ENCODE assay signal across 22 cellular contexts in the genomic region with DNA sequence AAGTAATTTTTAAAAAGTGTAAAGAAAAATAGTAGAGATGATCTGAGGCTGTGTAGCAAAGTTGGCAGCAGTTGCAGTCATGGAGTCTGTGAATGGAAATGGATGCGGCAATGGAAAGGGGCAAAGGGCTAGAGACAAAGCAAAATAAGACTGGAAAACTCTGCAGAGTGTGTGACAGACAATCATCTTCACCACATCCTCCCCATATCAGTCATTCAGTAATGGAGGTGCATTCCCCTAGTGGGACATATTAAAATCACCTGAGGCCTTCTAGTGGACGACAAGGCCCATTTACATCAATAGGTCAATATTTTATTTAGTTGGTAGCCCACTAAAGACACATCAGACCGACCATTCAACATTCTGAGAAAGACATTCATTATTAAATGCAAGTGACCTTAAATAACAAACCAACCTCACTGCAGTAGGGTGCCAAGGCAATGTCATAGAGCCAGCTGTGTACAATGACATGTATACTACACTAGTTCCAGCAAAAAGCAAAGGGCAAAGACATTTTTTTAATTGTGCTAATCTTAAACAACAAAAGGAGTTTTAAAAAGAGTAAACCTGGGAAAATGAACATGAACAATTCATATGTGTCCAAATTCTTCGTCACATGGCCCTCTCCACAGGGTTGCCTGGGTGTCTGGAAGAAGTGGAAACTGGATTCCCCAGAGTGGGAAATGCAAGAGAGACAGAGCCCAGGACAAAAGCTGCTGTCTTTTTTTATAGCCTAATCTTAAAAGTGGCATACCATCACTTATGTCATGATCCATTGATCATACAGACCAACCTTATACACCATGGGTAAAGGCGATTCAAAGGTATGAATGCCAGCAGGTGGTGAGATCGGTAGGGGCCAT. TPM values are rescaled to one million over a fixed set of nuclear protein-coding genes. Genes with fewer than 3 reads are reported as not detected.
DNase-seq lines count a peak whose midpoint lies in the region; ATAC-seq, FAIRE-seq and TF ChIP-seq lines count a peak whose summit lies in the region.
"Had no signal": no experiment of that assay in that cellular context is flagged by ENCODE, and none has a peak within 500 bp of the region (broad histone marks: within the 10 kb centered on the region; RNA-seq: fewer than 3 reads in every experiment).

No MANE protein-coding gene starts in this region.

- no peaks in the 10 kb centered on the region for H3K9me1 ChIP-seq in keratinocyte (ENCODE audit: control insufficient read depth, extremely low read depth, insufficient read depth, low read length)

- H3K27me3 ChIP-seq in keratinocyte (ENCODE audit: control insufficient read depth, extremely low read depth, insufficient read depth, low read length): no peaks in the 10 kb centered on the region
- H3K27me3 ChIP-seq: spleen had no signal

- no peaks in the 10 kb centered on the region for H3K79me2 ChIP-seq in keratinocyte (ENCODE audit: control insufficient read depth, insufficient read depth, low read length)

- H3K4me1 ChIP-seq in keratinocyte (ENCODE audit: control insufficient read depth, extremely low read depth, insufficient read depth, low read length): peaks cover 37% of the 10 kb centered on the region
- H3K4me1 ChIP-seq: spleen had no signal

- no peak overlapping the region for H3K9ac ChIP-seq in keratinocyte (ENCODE audit: control insufficient read depth, extremely low read depth, insufficient read depth, low read length)

- H3K4me2 ChIP-seq in keratinocyte (ENCODE audit: control insufficient read depth, extremely low read depth, insufficient read depth, low read depth, low read length): no peak overlapping the region

- TF ChIP-seq CTCF in keratinocyte (optimal IDR thresholded peaks at IDR 0.05 in 1 of 3, IDR thresholded peaks at IDR 0.05 in 1 of 3, conservative IDR thresholded peaks at IDR 0.05 in 1 of 3; ENCODE audit: extremely low read depth in 1 of 3, insufficient read depth in 2 of 3, low read length in 3 of 3): no peak

- H2AFZ ChIP-seq in keratinocyte (ENCODE audit: control insufficient read depth, low read length): no peak overlapping the region

- no peak overlapping the region for H3K27ac ChIP-seq in keratinocyte (ENCODE audit: control insufficient read depth, insufficient read depth, low read length)
- H3K27ac ChIP-seq: WERI-Rb-1 had no signal

- H3K9me3 ChIP-seq in keratinocyte (ENCODE audit: control insufficient read depth, low read depth, low read length): no peaks in the 10 kb centered on the region

- peak; percentile 44 for FAIRE-seq in keratinocyte (lab: Jason Lieb, UNC)
- FAIRE-seq: islet of Langerhans had no signal

- H4K20me1 ChIP-seq in keratinocyte (ENCODE audit: control insufficient read depth, extremely low read depth, insufficient read depth, low read length): no peaks in the 10 kb centered on the region

- DNase-seq in keratinocyte (ENCODE audit: low read depth, low spot score) (no peak), GF-D8 (lab: John Stamatoyannopoulos, UW) (no peak), NCI-H226 (no peak), midbrain (lab: John Stamatoyannopoulos, UW) (no peak)
- DNase-seq: activated CD4-positive, alpha-beta T cell treated with anti-CD3 and anti-CD28 coated beads, Interleukin-2, amount 50 U/mL, for 48 hours; activated naive CD4-positive, alpha-beta T cell treated with Interleukin-2 at 50 U/mL for 16 hours; activated T-cell treated with anti-CD3 and anti-CD28 coated beads, Interleukin-2, amount 50 U/mL, for 1 hour; anterior cingulate cortex; CD8-positive, alpha-beta T cell; dermis blood vessel endothelial cell; DMS53; NCI-H187; OCI-M1; SIG-M5; spleen; substantia nigra; WERI-Rb-1 had no signal

- dilution Hi-C loops in keratinocyte (cut with MboI; ENCODE audit: extremely low pct_ligation_motif_present, low sequenced_read_pairs): no loop called here

- H3K4me3 ChIP-seq in keratinocyte (ENCODE audit: control insufficient read depth in 2 of 3, extremely low read depth in 1 of 3, insufficient read depth in 2 of 3, low read depth in 1 of 3, low read length in 3 of 3): no peak overlapping the region
- H3K4me3 ChIP-seq: spleen had no signal

- peak; percentile 54 for ATAC-seq in GM18519 (IDR thresholded peaks at IDR 0.05; ENCODE audit: low FRiP score, unreplicated experiment)
- peak; percentile 56 for ATAC-seq in GM18909 (IDR thresholded peaks at IDR 0.05; ENCODE audit: poor library complexity, unreplicated experiment)
- ATAC-seq in HG03442 (IDR thresholded peaks at IDR 0.05; ENCODE audit: unreplicated experiment): peak; percentile 49
- ATAC-seq in HG03521 (IDR thresholded peaks at IDR 0.05; ENCODE audit: unreplicated experiment): no peak
- ATAC-seq: CD8-positive, alpha-beta T cell had no signal

- H3K36me3 ChIP-seq in keratinocyte (ENCODE audit: control insufficient read depth in 2 of 2, extremely low read depth in 1 of 2, insufficient read depth in 2 of 2, low read length in 2 of 2): no peaks in the 10 kb centered on the region
- H3K36me3 ChIP-seq: spleen, WERI-Rb-1 had no signal

RNA-seq across cellular contexts. Expression of gene RAP2B, which starts 15.6 kb away (rescaled TPM):
- polyA plus RNA-seq in keratinocyte: 17.0 to 20.1 TPM (median 19.7 TPM) in 3 replicates
- polyA plus RNA-seq in keratinocyte (2011; ENCODE audit: low read depth): 11.3 TPM
- 15.2 and 16.7 TPM in 2 replicates for polyA plus RNA-seq in keratinocyte (2011; cell fraction: cytosol; rRNA removed)
- polyA plus RNA-seq in keratinocyte (2011; cell fraction: nucleus; rRNA removed): 28.1 and 28.9 TPM in 2 replicates
- polyA plus RNA-seq in keratinocyte (2012; ENCODE audit: low replicate concordance): 22.5 and 24.8 TPM in 2 replicates
- 20.7 to 42.1 TPM (median 37.9 TPM) in 3 replicates for polyA minus RNA-seq in keratinocyte
- 94.8 TPM for polyA minus RNA-seq in keratinocyte (2011; cell fraction: cytosol; rRNA and poly(A)+ RNA removed)
- 52.3 and 72.3 TPM in 2 replicates for polyA minus RNA-seq in keratinocyte (2011; cell fraction: nucleus; rRNA and poly(A)+ RNA removed)
